Comparison of ENCODE assay signal across 1 cellular context in genomic region chr13:23946900-23947299, GRCh38.
TF ChIP-seq lines count a peak whose summit lies in the region.

No MANE protein-coding gene starts in this region.

TF ChIP-seq in SK-N-SH treated with all-trans-retinoic acid at 6 μM for 48 hours, 23 proteins besides CTCF, POLR2A, EP300 and RAD21 (continued from another document):
- TF ChIP-seq TSHZ2 (CRISPR knock-in tag; IDR thresholded peaks at IDR 0.05) (no peak), CSDC2 (CRISPR knock-in tag; IDR thresholded peaks at IDR 0.05) (no peak), CREB5 (CRISPR knock-in tag; IDR thresholded peaks at IDR 0.05; ENCODE audit: low read depth) (no peak), BACH2 (CRISPR knock-in tag; IDR thresholded peaks at IDR 0.05; ENCODE audit: borderline replicate concordance) (no peak)
